ENCODE assay signal across 8 cellular contexts in the genomic region with DNA sequence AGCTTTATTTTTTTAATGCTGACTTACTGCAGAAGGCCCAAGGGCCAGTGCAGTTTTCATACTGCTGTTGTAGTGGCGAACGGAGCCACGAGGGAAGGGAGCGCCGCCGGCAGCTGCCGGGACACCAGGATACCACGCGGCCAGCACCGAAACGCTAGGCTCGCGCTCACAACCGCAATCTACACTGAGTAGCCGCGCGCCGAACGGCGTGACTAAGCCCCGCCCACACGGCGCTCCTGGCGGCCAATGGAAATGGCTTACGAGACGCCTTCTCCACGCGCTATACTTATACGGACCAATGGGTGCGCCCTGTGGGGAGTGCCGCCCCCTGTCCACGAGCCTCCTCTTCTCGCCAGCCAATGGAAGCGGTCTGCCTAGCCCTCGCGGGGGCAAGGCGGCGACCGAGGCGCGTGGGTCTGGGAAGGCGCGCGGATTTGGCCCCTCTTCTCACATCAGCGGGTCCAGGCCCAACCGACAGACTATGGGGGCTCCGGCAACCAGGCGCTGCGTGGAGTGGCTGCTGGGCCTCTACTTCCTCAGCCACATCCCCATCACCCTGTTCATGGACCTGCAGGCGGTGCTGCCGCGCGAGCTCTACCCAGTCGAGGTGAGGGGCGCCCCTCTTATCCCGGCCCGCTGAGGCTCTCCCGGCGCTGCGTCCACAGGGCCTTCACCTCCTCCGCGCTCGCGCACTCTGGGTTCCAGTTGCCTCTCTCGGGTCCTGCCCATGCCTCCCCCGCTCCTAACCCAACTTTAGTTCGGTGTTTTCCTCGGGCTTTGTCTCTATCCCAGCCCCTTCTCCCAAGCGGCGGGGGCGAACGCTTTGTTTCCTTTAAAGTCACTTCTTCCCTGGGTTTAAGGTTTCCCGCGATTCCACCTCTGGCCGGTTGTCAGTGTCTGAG. TPM values are rescaled to one million over a fixed set of nuclear protein-coding genes. Genes with fewer than 3 reads are reported as not detected.
DNase-seq lines count a peak whose midpoint lies in the region; ATAC-seq and TF ChIP-seq lines count a peak whose summit lies in the region.

A gene (plus strand): TSS at position 442 of the 902 bp plus-strand sequence. CDS start 40 bp downstream, at position 482.

- no peak for TF ChIP-seq CTCF in WTC11 (IDR thresholded peaks at IDR 0.05)
- peak in 5 of 11 experiments; percentile 1 to 48 (median 37) for TF ChIP-seq CTCF in spleen (IDR thresholded peaks at IDR 0.05 in 8 of 11, conservative IDR thresholded peaks at IDR 0.05 in 3 of 11)

- H3K27ac Mint-ChIP-seq in WTC11, result peak within 1 kb of the TSS; percentile 91

- POLR2A ChIA-PET in WTC11 (lab: Charles Lee), result interaction anchor here (2.9 kb wide), 1 partner anchor 17 kb away, joined by 17 read pairs; a partner anchor contains a TSS

- peak; percentile 97 for DNase-seq in AG20443 (ENCODE audit: low spot score)
- DNase-seq in NCI-H345 (lab: John Stamatoyannopoulos, UW), result peak; percentile 98
- peak; percentile 95 for DNase-seq in WTC11 (ENCODE audit: low spot score)
- peak; percentile 57 to 98 (median 93) for DNase-seq in caudate nucleus (lab: John Stamatoyannopoulos, UW)
- peak; percentile 98 for DNase-seq in inferior parietal cortex (ENCODE audit: extremely low spot score)
- DNase-seq in spleen, result peak; percentile 98

- H3K4me3 Mint-ChIP-seq in WTC11, result peak within 1 kb of the TSS; percentile 77

- H3K36me3 Mint-ChIP-seq in WTC11, result peaks cover 12% of the 10 kb centered on the region

- H3K4me1 Mint-ChIP-seq in WTC11, result peaks cover 50% of the 10 kb centered on the region

- H3K27me3 Mint-ChIP-seq in WTC11 (ENCODE audit: low read depth), result no peaks in the 10 kb centered on the region; the same call in 1 of the 2 replicates

- no peak for TF ChIP-seq POLR2A in spleen (IDR thresholded peaks at IDR 0.05)

- WGBS in spleen, 5 donors, result 0 to 2% (median 1%) methylated on average over 24 to 75 of the region's 75 CpGs

- H3K4me3 ChIP-seq in spleen, result peak within 1 kb of the TSS; percentile 64 to 89 (median 74)

- peaks cover 0 to 4% (median 0%) of the 10 kb centered on the region in 7 donors for H3K27me3 ChIP-seq in spleen (replicated peaks in 1 of 7)

- H3K36me3 ChIP-seq in spleen, result no peaks in the 10 kb centered on the region

- no peak within 1 kb of the TSS for H3K27ac ChIP-seq in caudate nucleus (ENCODE audit: low read depth, low read length)
- H3K27ac ChIP-seq in spleen, result peak within 1 kb of the TSS in 6 of 8 donors; percentile 26 to 73 (median 66)

- no peaks in the 10 kb centered on the region for H3K9me3 Mint-ChIP-seq in WTC11

- CTCF ChIA-PET in WTC11 (lab: Charles Lee), result interaction anchor here (0.9 to 2.7 kb wide), 8 partner anchors 16 to 98 kb away, joined by 3 to 12 read pairs (median 6); a partner anchor contains a TSS

- no peaks in the 10 kb centered on the region for H3K9me3 ChIP-seq in spleen

- intact Hi-C loops in spleen (cut with DNase I; ENCODE audit: low total_unique reads), result no loop called here

- peaks cover 11 to 31% (median 21%) of the 10 kb centered on the region in 6 donors for H3K4me1 ChIP-seq in spleen

- peak; percentile 94 for ATAC-seq in GM19025 (IDR thresholded peaks at IDR 0.05; ENCODE audit: low read depth, unreplicated experiment)
- peak; percentile 95 for ATAC-seq in HG03280 (IDR thresholded peaks at IDR 0.05; ENCODE audit: unreplicated experiment)
- peak; percentile 93 for ATAC-seq in WTC11

TF ChIP-seq in WTC11, 78 proteins besides CTCF, POLR2A, EP300 and RAD21 (continues in another document):
- TF ChIP-seq ETV6 (CRISPR knock-in tag; IDR thresholded peaks at IDR 0.05) (peak; percentile 72), FOXK1 (CRISPR knock-in tag; IDR thresholded peaks at IDR 0.05) (0 out of 2 replicates have a peak, but pooled peaks have one; percentile 67), HMGA2 (CRISPR knock-in tag; IDR thresholded peaks at IDR 0.05) (no peak), FOXP1 (CRISPR knock-in tag; IDR thresholded peaks at IDR 0.05; ENCODE audit: borderline replicate concordance) (peak; percentile 83), ZNF232 (CRISPR knock-in tag; IDR thresholded peaks at IDR 0.05) (peak; percentile 25; the same call in 1 of the 2 replicates), ZNF263 (CRISPR knock-in tag; IDR thresholded peaks at IDR 0.05; ENCODE audit: low read depth) (no peak), SP1 (CRISPR knock-in tag; conservative IDR thresholded peaks at IDR 0.05) (peak; percentile 96), ZNF219 (CRISPR knock-in tag; IDR thresholded peaks at IDR 0.05; ENCODE audit: borderline replicate concordance) (peak; percentile 80; the same call in 1 of the 2 replicates), KAT7 (CRISPR knock-in tag; IDR thresholded peaks at IDR 0.05; ENCODE audit: borderline replicate concordance) (peak; percentile 92), NFATC4 (CRISPR knock-in tag; IDR thresholded peaks at IDR 0.05) (no peak), NR1H2 (CRISPR knock-in tag; IDR thresholded peaks at IDR 0.05) (no peak), ESRRA (CRISPR knock-in tag; IDR thresholded peaks at IDR 0.05; ENCODE audit: borderline replicate concordance) (0 out of 2 replicates have a peak, but pooled peaks have one; percentile 12), SMAD4 (CRISPR knock-in tag; IDR thresholded peaks at IDR 0.05) (no peak; the same call in 1 of the 2 replicates), NR3C1 (CRISPR knock-in tag; conservative IDR thresholded peaks at IDR 0.05; ENCODE audit: low read depth) (no peak), CREB1 (CRISPR knock-in tag; IDR thresholded peaks at IDR 0.05) (no peak; the same call in 1 of the 2 replicates), NFE2L1 (CRISPR knock-in tag; IDR thresholded peaks at IDR 0.05) (peak; percentile 53; the same call in 1 of the 2 replicates)
- TF ChIP-seq, protein P1, sequence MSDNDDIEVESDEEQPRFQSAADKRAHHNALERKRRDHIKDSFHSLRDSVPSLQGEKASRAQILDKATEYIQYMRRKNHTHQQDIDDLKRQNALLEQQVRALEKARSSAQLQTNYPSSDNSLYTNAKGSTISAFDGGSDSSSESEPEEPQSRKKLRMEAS (CRISPR knock-in tag; IDR thresholded peaks at IDR 0.05), result peak; percentile 95
- TF ChIP-seq, protein P2, sequence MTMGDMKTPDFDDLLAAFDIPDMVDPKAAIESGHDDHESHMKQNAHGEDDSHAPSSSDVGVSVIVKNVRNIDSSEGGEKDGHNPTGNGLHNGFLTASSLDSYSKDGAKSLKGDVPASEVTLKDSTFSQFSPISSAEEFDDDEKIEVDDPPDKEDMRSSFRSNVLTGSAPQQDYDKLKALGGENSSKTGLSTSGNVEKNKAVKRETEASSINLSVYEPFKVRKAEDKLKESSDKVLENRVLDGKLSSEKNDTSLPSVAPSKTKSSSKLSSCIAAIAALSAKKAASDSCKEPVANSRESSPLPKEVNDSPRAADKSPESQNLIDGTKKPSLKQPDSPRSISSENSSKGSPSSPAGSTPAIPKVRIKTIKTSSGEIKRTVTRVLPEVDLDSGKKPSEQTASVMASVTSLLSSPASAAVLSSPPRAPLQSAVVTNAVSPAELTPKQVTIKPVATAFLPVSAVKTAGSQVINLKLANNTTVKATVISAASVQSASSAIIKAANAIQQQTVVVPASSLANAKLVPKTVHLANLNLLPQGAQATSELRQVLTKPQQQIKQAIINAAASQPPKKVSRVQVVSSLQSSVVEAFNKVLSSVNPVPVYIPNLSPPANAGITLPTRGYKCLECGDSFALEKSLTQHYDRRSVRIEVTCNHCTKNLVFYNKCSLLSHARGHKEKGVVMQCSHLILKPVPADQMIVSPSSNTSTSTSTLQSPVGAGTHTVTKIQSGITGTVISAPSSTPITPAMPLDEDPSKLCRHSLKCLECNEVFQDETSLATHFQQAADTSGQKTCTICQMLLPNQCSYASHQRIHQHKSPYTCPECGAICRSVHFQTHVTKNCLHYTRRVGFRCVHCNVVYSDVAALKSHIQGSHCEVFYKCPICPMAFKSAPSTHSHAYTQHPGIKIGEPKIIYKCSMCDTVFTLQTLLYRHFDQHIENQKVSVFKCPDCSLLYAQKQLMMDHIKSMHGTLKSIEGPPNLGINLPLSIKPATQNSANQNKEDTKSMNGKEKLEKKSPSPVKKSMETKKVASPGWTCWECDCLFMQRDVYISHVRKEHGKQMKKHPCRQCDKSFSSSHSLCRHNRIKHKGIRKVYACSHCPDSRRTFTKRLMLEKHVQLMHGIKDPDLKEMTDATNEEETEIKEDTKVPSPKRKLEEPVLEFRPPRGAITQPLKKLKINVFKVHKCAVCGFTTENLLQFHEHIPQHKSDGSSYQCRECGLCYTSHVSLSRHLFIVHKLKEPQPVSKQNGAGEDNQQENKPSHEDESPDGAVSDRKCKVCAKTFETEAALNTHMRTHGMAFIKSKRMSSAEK (CRISPR knock-in tag; IDR thresholded peaks at IDR 0.05; ENCODE audit: borderline replicate concordance), result no peak
- TF ChIP-seq, protein P3, sequence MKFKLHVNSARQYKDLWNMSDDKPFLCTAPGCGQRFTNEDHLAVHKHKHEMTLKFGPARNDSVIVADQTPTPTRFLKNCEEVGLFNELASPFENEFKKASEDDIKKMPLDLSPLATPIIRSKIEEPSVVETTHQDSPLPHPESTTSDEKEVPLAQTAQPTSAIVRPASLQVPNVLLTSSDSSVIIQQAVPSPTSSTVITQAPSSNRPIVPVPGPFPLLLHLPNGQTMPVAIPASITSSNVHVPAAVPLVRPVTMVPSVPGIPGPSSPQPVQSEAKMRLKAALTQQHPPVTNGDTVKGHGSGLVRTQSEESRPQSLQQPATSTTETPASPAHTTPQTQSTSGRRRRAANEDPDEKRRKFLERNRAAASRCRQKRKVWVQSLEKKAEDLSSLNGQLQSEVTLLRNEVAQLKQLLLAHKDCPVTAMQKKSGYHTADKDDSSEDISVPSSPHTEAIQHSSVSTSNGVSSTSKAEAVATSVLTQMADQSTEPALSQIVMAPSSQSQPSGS (CRISPR knock-in tag; IDR thresholded peaks at IDR 0.05; ENCODE audit: borderline replicate concordance, low read depth), result peak; percentile 31; the same call in 1 of the 2 replicates

RNA-seq across cellular contexts. Expression of the gene that starts here (rescaled TPM):
- total RNA-seq in WTC11 (2021) (68.0 to 86.5 TPM (median 83.1 TPM) in 3 replicates), spleen (1 to 10 TPM; 3.1 to 7.3 (median 5.8) TPM)
- polyA plus RNA-seq in spleen, result 1 to 10 TPM; 1.5 to 3.2 (median 2.0) TPM
